In genomic region chr6:53654745-53655240, GRCh38 we compare ENCODE assay signal across 29 cellular contexts.
"Had no signal": no experiment of that assay in that cellular context is flagged by ENCODE, and none has a peak within 500 bp of the region (broad histone marks: within the 10 kb centered on the region; RNA-seq: fewer than 3 reads in every experiment).

No MANE protein-coding gene starts in this region.

- DNase-seq: activated CD4-positive, alpha-beta T cell treated with anti-CD3 and anti-CD28 coated beads for 36 hours; activated CD4-positive, alpha-beta T cell treated with anti-CD3 and anti-CD28 coated beads, Interleukin-2, amount 10 ng/mL, durations not matched to agents 7 days and 5 days; activated CD4-positive, alpha-beta T cell treated with anti-CD3 and anti-CD28 coated beads, Interleukin-2, amount 50 U/mL, for 48 hours; activated CD8-positive, alpha-beta T cell treated with anti-CD3 and anti-CD28 coated beads, Interleukin-2, amount 10 ng/mL, durations not matched to agents 7 days and 5 days; activated naive CD4-positive, alpha-beta T cell treated with anti-CD3 and anti-CD28 coated beads, Interleukin-2, amount 10 ng/mL, durations not matched to agents 7 days and 5 days; activated naive CD8-positive, alpha-beta T cell treated with anti-CD3 and anti-CD28 coated beads, Interleukin-2, amount 50 U/mL, for 24 hours; activated T-cell treated with anti-CD3 and anti-CD28 coated beads, Interleukin-2, amount 50 U/mL, for 24 hours; anterior cingulate cortex; brain microvascular endothelial cell; Kasumi-1; KG1; MM.1S; MV-4-11; NCI-H1092; NCI-H1436 treated with DMSO at 0.1 percent for 48 hours; NCI-H1694 treated with DMSO at 0.1 percent for 48 hours; NCI-H2029; NCI-H2107; NCI-H2171; NCI-H510A; NCI-H526; NCI-H748 treated with DMSO at 0.1 percent for 48 hours; NK-92 treated with Interleukin-12 subunit alpha and Interleukin-12 subunit beta, amount 100 ng/mL, for 24 hours; PC-3; Peyer's patch; Right ventricle myocardium superior; SW 1271; T1000 had no signal

- H3K27ac ChIP-seq: brain microvascular endothelial cell, Peyer's patch had no signal

- H3K9me3 ChIP-seq: Peyer's patch had no signal

- H3K27me3 ChIP-seq: Peyer's patch had no signal

- H3K4me3 ChIP-seq: Peyer's patch had no signal

- H3K36me3 ChIP-seq: brain microvascular endothelial cell, Peyer's patch had no signal

- FAIRE-seq: TTC549 had no signal
